Comparison of ENCODE assay signal across 14 cellular contexts in genomic region chr2:98775146-98775988, GRCh38. TPM values are rescaled to one million over a fixed set of nuclear protein-coding genes. Genes with fewer than 3 reads are reported as not detected.
DNase-seq lines count a peak whose midpoint lies in the region; ATAC-seq and TF ChIP-seq lines count a peak whose summit lies in the region.
"Had no signal": no experiment of that assay in that cellular context is flagged by ENCODE, and none has a peak within 500 bp of the region (broad histone marks: within the 10 kb centered on the region; RNA-seq: fewer than 3 reads in every experiment).

No MANE protein-coding gene starts in this region.

- no peak overlapping the region for H2AK9ac ChIP-seq in IMR-90 (replicated peaks; ENCODE audit: low read depth, low read length, poor library complexity)

- TF ChIP-seq POLR2A in IMR-90 (IDR thresholded peaks at IDR 0.05; ENCODE audit: low read depth, low read length) = no peak
- TF ChIP-seq POLR2A in transverse colon (IDR thresholded peaks at IDR 0.05) = no peak

- H2BK20ac ChIP-seq in IMR-90 (ENCODE audit: low read depth, low read length) = no peak overlapping the region

- in situ Hi-C loops in IMR-90 (cut with MboI; ENCODE audit: low sequenced_read_pairs) (no loop called here), transverse colon (cut with MboI; ENCODE audit: low pct_ligation_motif_present in 1 of 4, low pct_unique_long_range_greater_than_20kb in 1 of 4, low sequenced_read_pairs in 3 of 4) (no loop called here)

- TF ChIP-seq CTCF in A673 (conservative IDR thresholded peaks at IDR 0.05; ENCODE audit: low read depth, low read length) = no peak
- TF ChIP-seq CTCF in IMR-90 (conservative IDR thresholded peaks at IDR 0.05; ENCODE audit: low read depth, low read length) = no peak
- no peak for TF ChIP-seq CTCF in transverse colon (IDR thresholded peaks at IDR 0.05)

- H3K18ac ChIP-seq in IMR-90 (ENCODE audit: low read depth, low read length) = no peak overlapping the region

- H3K79me1 ChIP-seq in IMR-90 (ENCODE audit: low read depth in 1 of 2, low read length in 2 of 2) = no peaks in the 10 kb centered on the region

- peak overlapping the region; percentile 23 for H2AFZ ChIP-seq in IMR-90 (replicated peaks; ENCODE audit: low read length, poor library complexity)

- no peak overlapping the region for H2AK5ac ChIP-seq in IMR-90 (ENCODE audit: low read depth, low read length)

- no peaks in the 10 kb centered on the region for H3K4me1 ChIP-seq in A673 (ENCODE audit: insufficient read depth, low read length, poor library complexity, severe bottlenecking)
- H3K4me1 ChIP-seq in IMR-90 (ENCODE audit: control insufficient read depth, insufficient read depth, low read length) = no peaks in the 10 kb centered on the region
- H3K4me1 ChIP-seq in transverse colon = no peaks in the 10 kb centered on the region

- no peak overlapping the region for H2BK5ac ChIP-seq in IMR-90 (ENCODE audit: low read depth, low read length, poor library complexity, severe bottlenecking)

- peak; percentile 4 for DNase-seq in A673 (ENCODE audit: low spot score)
- DNase-seq in IMR-90 = no peak
- DNase-seq in SHP77 treated with DMSO at 0.1 percent for 48 hours (lab: John Stamatoyannopoulos, UW) = peak; percentile 50
- DNase-seq in iPS-NIHi11 (ENCODE audit: low spot score) = peak; percentile 32
- no peak for DNase-seq in transverse colon
- DNase-seq in UCSD-AML1 (lab: John Stamatoyannopoulos, UW; ENCODE audit: unreplicated experiment) = no peak
- DNase-seq: activated T-cell treated with anti-CD3 and anti-CD28 coated beads, Interleukin-2, amount 50 U/mL, for 1 hour; NCI-H1417 treated with DMSO at 0.1 percent for 48 hours; RPMI8226; trophoblast cell had no signal

- no peaks in the 10 kb centered on the region for H3K36me3 ChIP-seq in A673 (ENCODE audit: insufficient read depth, low read length, poor library complexity, severe bottlenecking)
- H3K36me3 ChIP-seq in IMR-90 (ENCODE audit: control insufficient read depth, insufficient read depth, low read length) = no peaks in the 10 kb centered on the region
- no peaks in the 10 kb centered on the region for H3K36me3 ChIP-seq in transverse colon
- H3K36me3 ChIP-seq: cardiac muscle cell had no signal

- H4K8ac ChIP-seq in IMR-90 (ENCODE audit: low read depth in 2 of 2, low read length in 2 of 2) = no peak overlapping the region

- H3K23ac ChIP-seq in IMR-90 (ENCODE audit: low read depth, low read length) = no peak overlapping the region

- H3K27me3 ChIP-seq in A673 (replicated peaks; ENCODE audit: insufficient read depth, low read depth, low read length, poor library complexity) = peaks cover 4% of the 10 kb centered on the region
- H3K27me3 ChIP-seq in IMR-90 (ENCODE audit: control insufficient read depth, insufficient read depth, low read length) = peaks cover 17% of the 10 kb centered on the region
- H3K27me3 ChIP-seq in transverse colon = no peaks in the 10 kb centered on the region
- H3K27me3 ChIP-seq: cardiac muscle cell had no signal

- H4K20me1 ChIP-seq in IMR-90 (ENCODE audit: insufficient read depth, low read length) = no peaks in the 10 kb centered on the region

- POLR2A ChIA-PET in A673 (lab: Charles Lee; ENCODE audit: low non-redundant PET) (no interaction called here), IMR-90 (lab: Charles Lee; ENCODE audit: unreplicated experiment) (no interaction called here)

- dilution Hi-C loops in IMR-90 (cut with HindIII; ENCODE audit: low sequenced_read_pairs, unreplicated experiment) = no loop called here

- TF ChIP-seq EP300 in transverse colon (IDR thresholded peaks at IDR 0.05; ENCODE audit: low read depth) = no peak

- H3K56ac ChIP-seq in IMR-90 (ENCODE audit: extremely low read depth, insufficient read depth, low read length) = no peak overlapping the region

- CTCF ChIA-PET in A673 (lab: Charles Lee) = no interaction called here
- CTCF ChIA-PET in IMR-90 (lab: Yijun Ruan, JAX) = no interaction called here

- ATAC-seq in IMR-90 (ENCODE audit: low read depth) (no peak), GM21529 (IDR thresholded peaks at IDR 0.05; ENCODE audit: unreplicated experiment) (no peak), GM21390 (IDR thresholded peaks at IDR 0.05; ENCODE audit: unreplicated experiment) (no peak)
- ATAC-seq: sciatic nerve had no signal

- no peak for TF ChIP-seq RAD21 in IMR-90 (IDR thresholded peaks at IDR 0.05; ENCODE audit: low read length)

- no peak overlapping the region for H3K9ac ChIP-seq in IMR-90 (ENCODE audit: low read depth, low read length)

- H2BK120ac ChIP-seq in IMR-90 (ENCODE audit: low read depth, low read length) = no peak overlapping the region

- no peak overlapping the region for H3K4ac ChIP-seq in IMR-90 (ENCODE audit: low read depth, low read length)

- H3K9me1 ChIP-seq in IMR-90 (ENCODE audit: insufficient read depth, low read length) = no peaks in the 10 kb centered on the region

- H3K9me3 ChIP-seq in A673 (ENCODE audit: low read depth, low read length, poor library complexity, severe bottlenecking) (no peaks in the 10 kb centered on the region), IMR-90 (ENCODE audit: control insufficient read depth, insufficient read depth, low read length) (no peaks in the 10 kb centered on the region), transverse colon (no peaks in the 10 kb centered on the region)

- no peak overlapping the region for H4K5ac ChIP-seq in IMR-90 (ENCODE audit: low read depth, low read length)

- no peak overlapping the region for H2BK15ac ChIP-seq in IMR-90 (ENCODE audit: low read depth, low read length)

- H3K4me2 ChIP-seq in IMR-90 (ENCODE audit: low read depth, low read length) = no peak overlapping the region

- H4K91ac ChIP-seq in IMR-90 (ENCODE audit: insufficient read depth, low read depth, low read length) = no peak overlapping the region

- 14% methylated on average over 7 of the region's 21 CpGs; no CpG with 5 or more reads in 1 of the 2 experiments for WGBS in IMR-90 (ENCODE audit: extremely low coverage in 2 of 2, insufficient read length in 1 of 2), 2 experiments
- WGBS in transverse colon (ENCODE audit: low coverage in 1 of 2), 2 donors = 91 to 100% methylated on average over 3 to 21 of the region's 21 CpGs

- H3K14ac ChIP-seq in IMR-90 (replicated peaks; ENCODE audit: low read depth, low read length) = no peak overlapping the region

- intact Hi-C loops in A673 (cut with micrococcal nuclease; ENCODE audit: unreplicated experiment) = no loop called here
- intact Hi-C loops in IMR-90 (cut with micrococcal nuclease) = no loop called here
- intact Hi-C loops in transverse colon (cut with DNase I; ENCODE audit: low total_unique reads) = no loop called here

- BruUV-seq in A673 (replicated peaks; lab: Mats Ljungman, UMichigan) (no TSS peak), IMR-90 (replicated peaks; lab: Mats Ljungman, UMichigan) (no TSS peak)

- H3K4me3 ChIP-seq in A673 (ENCODE audit: low read depth, low read length, poor library complexity, severe bottlenecking) = no peak overlapping the region
- H3K4me3 ChIP-seq in IMR-90 (ENCODE audit: insufficient read depth, low read depth, low read length) = no peak overlapping the region
- H3K4me3 ChIP-seq in transverse colon = no peak overlapping the region
- H3K4me3 ChIP-seq: cardiac muscle cell had no signal

- no peak overlapping the region for H3K27ac ChIP-seq in A673 (ENCODE audit: low read depth, low read length, poor library complexity, severe bottlenecking)
- H3K27ac ChIP-seq in IMR-90 (ENCODE audit: insufficient read depth, low read length) = no peak overlapping the region
- H3K27ac ChIP-seq in transverse colon = no peak overlapping the region
- H3K27ac ChIP-seq: cardiac muscle cell had no signal

TF ChIP-seq in IMR-90, 13 proteins besides CTCF, POLR2A, EP300 and RAD21:
- no peak for TF ChIP-seq MAZ (IDR thresholded peaks at IDR 0.05; ENCODE audit: borderline replicate concordance, low read depth, low read length)
- TF ChIP-seq MXI1 (IDR thresholded peaks at IDR 0.05; ENCODE audit: borderline replicate concordance, low read depth, low read length) = no peak
TF ChIP-seq in IMR-90: peak in this region for 0.

RNA-seq across cellular contexts. Expression of gene MGAT4A, which starts 44.4 kb away (rescaled TPM):
- total RNA-seq in A673 (2021) (0.09 and 0.39 TPM in 2 replicates), IMR-90 (2012; rRNA removed) (under 0.01 TPM in 2 replicates), transverse colon (100 to 1,000 TPM in 3 of 4 donors, 10 to 100 TPM in 1; 29.9 to 237 (median 124) TPM)
- polyA plus RNA-seq in IMR-90 (2012; rRNA removed) = not detected in 2 replicates
- not detected in 2 replicates for polyA plus RNA-seq in IMR-90 (2012; cell fraction: cytosol; rRNA removed)
- polyA plus RNA-seq in IMR-90 (2012; cell fraction: nucleus; rRNA removed; ENCODE audit: low replicate concordance) = not detected in 2 replicates

Comparison
In these comparisons a context has a peak if more than half of its experiments do, and no peak if none do; other contexts are left out.
1. DNase-seq: peak in A673 (single experiment), SHP77 treated with DMSO at 0.1 percent for 48 hours (single experiment) and iPS-NIHi11 (single experiment); none in IMR-90 (single experiment), transverse colon (single experiment) and UCSD-AML1 (single experiment).
2. RNA of gene MGAT4A, which starts 44.4 kb away (total RNA-seq): 29.9 to 237 TPM in transverse colon; 0.09 to 0.39 TPM in A673 and under 0.01 TPM in IMR-90; every median in the first group is over 10 times any median in the second.